In genomic region chr7:99410635-99411034, GRCh38 we compare ENCODE assay signal across 2 cellular contexts.
TF ChIP-seq lines count a peak whose summit lies in the region.

No MANE protein-coding gene starts in this region.

TF ChIP-seq in GM12878, 131 proteins besides CTCF, POLR2A, EP300 and RAD21:
- TF ChIP-seq, protein P1, sequence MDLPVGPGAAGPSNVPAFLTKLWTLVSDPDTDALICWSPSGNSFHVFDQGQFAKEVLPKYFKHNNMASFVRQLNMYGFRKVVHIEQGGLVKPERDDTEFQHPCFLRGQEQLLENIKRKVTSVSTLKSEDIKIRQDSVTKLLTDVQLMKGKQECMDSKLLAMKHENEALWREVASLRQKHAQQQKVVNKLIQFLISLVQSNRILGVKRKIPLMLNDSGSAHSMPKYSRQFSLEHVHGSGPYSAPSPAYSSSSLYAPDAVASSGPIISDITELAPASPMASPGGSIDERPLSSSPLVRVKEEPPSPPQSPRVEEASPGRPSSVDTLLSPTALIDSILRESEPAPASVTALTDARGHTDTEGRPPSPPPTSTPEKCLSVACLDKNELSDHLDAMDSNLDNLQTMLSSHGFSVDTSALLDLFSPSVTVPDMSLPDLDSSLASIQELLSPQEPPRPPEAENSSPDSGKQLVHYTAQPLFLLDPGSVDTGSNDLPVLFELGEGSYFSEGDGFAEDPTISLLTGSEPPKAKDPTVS (IDR thresholded peaks at IDR 0.05; ENCODE audit: low read depth, low read length) = no peak
- no peak for TF ChIP-seq IKZF2 (IDR thresholded peaks at IDR 0.05)
- TF ChIP-seq NR2C2 (IDR thresholded peaks at IDR 0.05; ENCODE audit: borderline replicate concordance, control insufficient read depth, insufficient read length, low read depth) = no peak
- no peak for TF ChIP-seq SMARCA5 (IDR thresholded peaks at IDR 0.05)
- no peak for TF ChIP-seq SPI1 (IDR thresholded peaks at IDR 0.05; ENCODE audit: borderline replicate concordance, insufficient read depth, low read depth, low read length)
- no peak for TF ChIP-seq ETV6 (conservative IDR thresholded peaks at IDR 0.05 in 1 of 2, IDR thresholded peaks at IDR 0.05 in 1 of 2; ENCODE audit: borderline replicate concordance in 1 of 2, low read depth in 1 of 2)
- no peak for TF ChIP-seq IRF3 (IDR thresholded peaks at IDR 0.05)
- TF ChIP-seq JUND (IDR thresholded peaks at IDR 0.05; ENCODE audit: low read depth, low read length) = no peak
- no peak for TF ChIP-seq WRNIP1 (IDR thresholded peaks at IDR 0.05; ENCODE audit: borderline replicate concordance, low read depth, low read length)

TF ChIP-seq in HEK293T, 16 proteins besides CTCF, POLR2A, EP300 and RAD21:
- no peak for TF ChIP-seq SUZ12 (IDR thresholded peaks at IDR 0.05)
- TF ChIP-seq NFRKB (IDR thresholded peaks at IDR 0.05) = no peak
- TF ChIP-seq FOXK2 (IDR thresholded peaks at IDR 0.05) = no peak
TF ChIP-seq in HEK293T: peak in this region for 0.
